Comparison of ENCODE assay signal across 1 cellular context in the genomic region with DNA sequence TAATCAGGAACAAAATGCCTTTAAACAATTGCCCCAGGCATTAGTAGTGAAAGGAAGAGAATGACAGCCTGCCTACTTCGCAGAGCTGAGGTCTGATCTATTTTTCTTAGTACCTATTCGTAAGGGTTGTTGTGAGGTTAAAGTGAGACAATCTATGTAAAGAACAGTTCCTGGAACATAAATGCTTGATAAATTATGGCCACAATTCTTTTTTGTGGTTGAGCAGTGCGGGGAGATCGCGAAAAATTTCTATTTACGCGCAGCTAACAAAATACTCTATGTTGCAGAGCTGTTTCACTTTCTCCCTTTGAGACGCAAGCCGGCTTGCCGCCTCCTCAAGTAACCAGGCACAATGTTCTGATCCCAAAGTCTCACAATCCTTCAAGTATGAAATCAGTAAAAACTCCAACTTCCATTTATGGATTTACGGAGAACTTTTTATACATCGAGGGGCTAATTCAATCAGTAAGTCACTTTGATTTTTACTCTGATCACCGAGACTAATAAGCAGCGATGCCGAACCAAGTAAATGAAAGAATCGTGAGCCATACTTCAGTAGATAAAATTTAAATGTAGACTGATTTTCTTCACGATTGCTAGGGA.
A peak's percentile ranks its signal among the peaks of the same experiment; 100 is the strongest.
TF ChIP-seq lines count a peak whose summit lies in the region.

No MANE protein-coding gene starts in this region.

TF ChIP-seq in GM12878, 131 proteins besides CTCF, POLR2A, EP300 and RAD21:
- TF ChIP-seq ATF2 (IDR thresholded peaks at IDR 0.05; ENCODE audit: low read length) (0 out of 2 replicates have a peak, but pooled peaks have one; percentile 12), TAF1 (IDR thresholded peaks at IDR 0.05; ENCODE audit: borderline replicate concordance, low read depth, low read length) (peak; percentile 28; the same call in 1 of the 2 replicates), CREM (IDR thresholded peaks at IDR 0.05; ENCODE audit: low read depth) (peak; percentile 34; the same call in 1 of the 2 replicates), RUNX3 (IDR thresholded peaks at IDR 0.05; ENCODE audit: low read length) (peak; percentile 78), RBBP5 (conservative IDR thresholded peaks at IDR 0.05) (peak; percentile 79; the same call in 1 of the 2 replicates), IKZF2 (IDR thresholded peaks at IDR 0.05) (0 out of 4 replicates have a peak, but pooled peaks have one; percentile 11 to 17), IKZF1 (conservative IDR thresholded peaks at IDR 0.05) (peak; percentile 22; the same call in 1 of the 2 replicates), ZBTB4 (CRISPR knock-in tag; IDR thresholded peaks at IDR 0.05) (no peak), EGR1 (IDR thresholded peaks at IDR 0.05; ENCODE audit: borderline replicate concordance in 1 of 2, low read depth in 2 of 2, low read length in 2 of 2) (no peak), GABPA (IDR thresholded peaks at IDR 0.05; ENCODE audit: low read depth) (0 out of 2 replicates have a peak, but pooled peaks have one; percentile 28)
- TF ChIP-seq, protein P1, sequence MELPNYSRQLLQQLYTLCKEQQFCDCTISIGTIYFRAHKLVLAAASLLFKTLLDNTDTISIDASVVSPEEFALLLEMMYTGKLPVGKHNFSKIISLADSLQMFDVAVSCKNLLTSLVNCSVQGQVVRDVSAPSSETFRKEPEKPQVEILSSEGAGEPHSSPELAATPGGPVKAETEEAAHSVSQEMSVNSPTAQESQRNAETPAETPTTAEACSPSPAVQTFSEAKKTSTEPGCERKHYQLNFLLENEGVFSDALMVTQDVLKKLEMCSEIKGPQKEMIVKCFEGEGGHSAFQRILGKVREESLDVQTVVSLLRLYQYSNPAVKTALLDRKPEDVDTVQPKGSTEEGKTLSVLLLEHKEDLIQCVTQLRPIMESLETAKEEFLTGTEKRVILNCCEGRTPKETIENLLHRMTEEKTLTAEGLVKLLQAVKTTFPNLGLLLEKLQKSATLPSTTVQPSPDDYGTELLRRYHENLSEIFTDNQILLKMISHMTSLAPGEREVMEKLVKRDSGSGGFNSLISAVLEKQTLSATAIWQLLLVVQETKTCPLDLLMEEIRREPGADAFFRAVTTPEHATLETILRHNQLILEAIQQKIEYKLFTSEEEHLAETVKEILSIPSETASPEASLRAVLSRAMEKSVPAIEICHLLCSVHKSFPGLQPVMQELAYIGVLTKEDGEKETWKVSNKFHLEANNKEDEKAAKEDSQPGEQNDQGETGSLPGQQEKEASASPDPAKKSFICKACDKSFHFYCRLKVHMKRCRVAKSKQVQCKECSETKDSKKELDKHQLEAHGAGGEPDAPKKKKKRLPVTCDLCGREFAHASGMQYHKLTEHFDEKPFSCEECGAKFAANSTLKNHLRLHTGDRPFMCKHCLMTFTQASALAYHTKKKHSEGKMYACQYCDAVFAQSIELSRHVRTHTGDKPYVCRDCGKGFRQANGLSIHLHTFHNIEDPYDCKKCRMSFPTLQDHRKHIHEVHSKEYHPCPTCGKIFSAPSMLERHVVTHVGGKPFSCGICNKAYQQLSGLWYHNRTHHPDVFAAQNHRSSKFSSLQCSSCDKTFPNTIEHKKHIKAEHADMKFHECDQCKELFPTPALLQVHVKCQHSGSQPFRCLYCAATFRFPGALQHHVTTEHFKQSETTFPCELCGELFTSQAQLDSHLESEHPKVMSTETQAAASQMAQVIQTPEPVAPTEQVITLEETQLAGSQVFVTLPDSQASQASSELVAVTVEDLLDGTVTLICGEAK (IDR thresholded peaks at IDR 0.05; ENCODE audit: borderline replicate concordance), result no peak
- TF ChIP-seq, protein P2, sequence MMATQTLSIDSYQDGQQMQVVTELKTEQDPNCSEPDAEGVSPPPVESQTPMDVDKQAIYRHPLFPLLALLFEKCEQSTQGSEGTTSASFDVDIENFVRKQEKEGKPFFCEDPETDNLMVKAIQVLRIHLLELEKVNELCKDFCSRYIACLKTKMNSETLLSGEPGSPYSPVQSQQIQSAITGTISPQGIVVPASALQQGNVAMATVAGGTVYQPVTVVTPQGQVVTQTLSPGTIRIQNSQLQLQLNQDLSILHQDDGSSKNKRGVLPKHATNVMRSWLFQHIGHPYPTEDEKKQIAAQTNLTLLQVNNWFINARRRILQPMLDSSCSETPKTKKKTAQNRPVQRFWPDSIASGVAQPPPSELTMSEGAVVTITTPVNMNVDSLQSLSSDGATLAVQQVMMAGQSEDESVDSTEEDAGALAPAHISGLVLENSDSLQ (IDR thresholded peaks at IDR 0.05), result peak; percentile 40; the same call in 1 of the 2 replicates
- TF ChIP-seq, protein P3, sequence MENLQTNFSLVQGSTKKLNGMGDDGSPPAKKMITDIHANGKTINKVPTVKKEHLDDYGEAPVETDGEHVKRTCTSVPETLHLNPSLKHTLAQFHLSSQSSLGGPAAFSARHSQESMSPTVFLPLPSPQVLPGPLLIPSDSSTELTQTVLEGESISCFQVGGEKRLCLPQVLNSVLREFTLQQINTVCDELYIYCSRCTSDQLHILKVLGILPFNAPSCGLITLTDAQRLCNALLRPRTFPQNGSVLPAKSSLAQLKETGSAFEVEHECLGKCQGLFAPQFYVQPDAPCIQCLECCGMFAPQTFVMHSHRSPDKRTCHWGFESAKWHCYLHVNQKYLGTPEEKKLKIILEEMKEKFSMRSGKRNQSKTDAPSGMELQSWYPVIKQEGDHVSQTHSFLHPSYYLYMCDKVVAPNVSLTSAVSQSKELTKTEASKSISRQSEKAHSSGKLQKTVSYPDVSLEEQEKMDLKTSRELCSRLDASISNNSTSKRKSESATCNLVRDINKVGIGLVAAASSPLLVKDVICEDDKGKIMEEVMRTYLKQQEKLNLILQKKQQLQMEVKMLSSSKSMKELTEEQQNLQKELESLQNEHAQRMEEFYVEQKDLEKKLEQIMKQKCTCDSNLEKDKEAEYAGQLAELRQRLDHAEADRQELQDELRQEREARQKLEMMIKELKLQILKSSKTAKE (IDR thresholded peaks at IDR 0.05; ENCODE audit: low read depth, poor library complexity, severe bottlenecking), result peak; percentile 42
- TF ChIP-seq, protein P4, sequence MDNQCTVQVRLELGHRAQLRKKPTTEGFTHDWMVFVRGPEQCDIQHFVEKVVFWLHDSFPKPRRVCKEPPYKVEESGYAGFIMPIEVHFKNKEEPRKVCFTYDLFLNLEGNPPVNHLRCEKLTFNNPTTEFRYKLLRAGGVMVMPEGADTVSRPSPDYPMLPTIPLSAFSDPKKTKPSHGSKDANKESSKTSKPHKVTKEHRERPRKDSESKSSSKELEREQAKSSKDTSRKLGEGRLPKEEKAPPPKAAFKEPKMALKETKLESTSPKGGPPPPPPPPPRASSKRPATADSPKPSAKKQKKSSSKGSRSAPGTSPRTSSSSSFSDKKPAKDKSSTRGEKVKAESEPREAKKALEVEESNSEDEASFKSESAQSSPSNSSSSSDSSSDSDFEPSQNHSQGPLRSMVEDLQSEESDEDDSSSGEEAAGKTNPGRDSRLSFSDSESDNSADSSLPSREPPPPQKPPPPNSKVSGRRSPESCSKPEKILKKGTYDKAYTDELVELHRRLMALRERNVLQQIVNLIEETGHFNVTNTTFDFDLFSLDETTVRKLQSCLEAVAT (IDR thresholded peaks at IDR 0.05), result peak; percentile 93
TF ChIP-seq in GM12878: peak in this region for 11.
